In the genomic region with DNA sequence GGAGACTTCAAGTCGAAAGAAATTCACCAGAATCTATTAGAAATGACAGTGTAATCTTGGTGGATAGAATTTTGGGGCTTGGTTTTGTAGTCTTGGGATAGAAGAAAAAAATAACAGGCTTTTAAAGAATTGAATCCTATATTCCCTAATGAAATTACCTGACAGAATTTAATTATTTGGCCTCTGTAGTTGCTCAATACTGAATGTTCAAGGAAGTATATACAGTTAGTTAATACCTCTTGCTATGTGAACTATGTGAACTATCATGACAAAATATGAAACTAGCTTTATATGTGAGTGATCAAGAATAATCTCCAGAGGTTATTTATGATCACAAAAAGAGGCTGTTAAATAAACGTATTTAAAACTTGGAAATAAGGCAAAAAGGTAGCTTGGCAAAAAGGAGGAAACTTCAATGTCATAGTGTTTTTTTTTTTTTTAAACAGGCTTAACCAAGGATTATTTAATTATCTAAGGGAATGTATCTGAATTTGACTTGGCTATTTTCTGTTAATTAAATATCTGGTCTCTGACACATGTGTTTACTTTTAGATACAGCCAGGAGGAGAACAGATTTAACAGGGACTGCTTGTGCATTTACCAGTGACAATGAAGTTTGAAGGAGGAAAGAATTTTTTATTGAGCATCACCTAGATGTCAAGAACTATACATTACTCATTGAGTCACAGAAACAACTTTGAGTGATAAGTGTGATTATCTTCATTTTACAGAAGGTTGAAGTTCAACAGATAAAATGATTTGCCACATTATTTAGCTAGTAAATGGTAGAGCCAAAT, we compare ENCODE assay signal across 29 cellular contexts.
"Had no signal": no experiment of that assay in that cellular context is flagged by ENCODE, and none has a peak within 500 bp of the region (broad histone marks: within the 10 kb centered on the region; RNA-seq: fewer than 3 reads in every experiment).

No MANE protein-coding gene starts in this region.

- H3K36me3 ChIP-seq: neural progenitor cell, ovary, right lobe of liver, sigmoid colon, spleen, suprapubic skin, tibial artery, transverse colon, upper lobe of right lung, uterus had no signal

- H3K9me3 ChIP-seq: ovary, psoas muscle, right lobe of liver, sigmoid colon, suprapubic skin, testis, transverse colon, upper lobe of right lung, uterus had no signal

- DNase-seq: natural killer cell; occipital lobe; ovary; posterior cingulate gyrus; psoas muscle; right cardiac atrium; right lobe of liver; sigmoid colon; spleen; stimulated activated CD4-positive, alpha-beta T cell treated with anti-CD3 and anti-CD28 coated beads, Interleukin-12 subunit alpha, Interleukin-12 subunit beta, amount 100 ng/mL, for 4 hours; stimulated activated CD4-positive, alpha-beta T cell treated with anti-CD3 and anti-CD28 coated beads, Interleukin-1b, Interleukin-23, amount 100 ng/mL, for 48 hours; stimulated activated CD4-positive, alpha-beta T cell treated with anti-CD3 and anti-CD28 coated beads, Interleukin-4, amount 100 ng/mL, for 1 hour; stimulated activated CD4-positive, alpha-beta T cell treated with anti-CD3 and anti-CD28 coated beads, Interleukin-4, amount 100 ng/mL, for 4 hours; stimulated activated CD8-positive, alpha-beta memory T cell treated with anti-CD3 and anti-CD28 coated beads, Interleukin-4, amount 100 ng/mL, for 48 hours; stimulated activated naive CD4-positive, alpha-beta T cell; stimulated activated naive CD8-positive, alpha-beta T cell treated with anti-CD3 and anti-CD28 coated beads, Interleukin-15, amount 100 ng/mL, for 72 hours; stimulated activated naive CD8-positive, alpha-beta T cell treated with anti-CD3 and anti-CD28 coated beads, Interleukin-15, Interleukin-2, amounts not matched to agents 100 U/mL and 50 U/mL, for 24 hours; substantia nigra; testis; tibial artery; transverse colon; upper lobe of right lung; uterus had no signal

- H3K4me2 ChIP-seq: neural progenitor cell, smooth muscle cell had no signal

- H3K27me3 ChIP-seq: neural progenitor cell, ovary, right lobe of liver, sigmoid colon, suprapubic skin, testis, tibial artery, transverse colon, upper lobe of right lung, uterus had no signal

- H3K9ac ChIP-seq: neural progenitor cell, parathyroid adenoma had no signal

- ATAC-seq: natural killer cell; psoas muscle; right cardiac atrium; right lobe of liver; stimulated activated memory B cell treated with anti-CD40 and anti-IgM and Interleukin-4, amounts not matched to agents 10 μg/mL and 1 μg/mL and 100 μg/mL, for 72 hours; stimulated activated naive CD8-positive, alpha-beta T cell treated with anti-CD3 and anti-CD28 coated beads, Interleukin-15, amount 100 ng/mL, for 72 hours; stimulated activated naive CD8-positive, alpha-beta T cell treated with anti-CD3 and anti-CD28 coated beads, Interleukin-15, Interleukin-2, amounts not matched to agents 100 U/mL and 50 U/mL, for 24 hours; upper lobe of right lung had no signal

- H3K4me3 ChIP-seq: neural progenitor cell, ovary, psoas muscle, right lobe of liver, sigmoid colon, skin epidermis, smooth muscle cell, spleen, suprapubic skin, testis, tibial artery, transverse colon, upper lobe of right lung, uterus had no signal

- H3K79me2 ChIP-seq: parathyroid adenoma had no signal

- H2AFZ ChIP-seq: neural progenitor cell, parathyroid adenoma had no signal

- H3K27ac ChIP-seq: neural progenitor cell, ovary, parathyroid adenoma, psoas muscle, right lobe of liver, sigmoid colon, skin epidermis, spleen, suprapubic skin, testis, tibial artery, transverse colon, upper lobe of right lung, uterus had no signal

- H3K4me1 ChIP-seq: neural progenitor cell, parathyroid adenoma, psoas muscle, right lobe of liver, sigmoid colon, spleen, suprapubic skin, testis, tibial artery, upper lobe of right lung, uterus had no signal
